ENCODE assay signal across 8 cellular contexts in genomic region chr11:68038718-68039525, GRCh38. TPM values are rescaled to one million over a fixed set of nuclear protein-coding genes. Genes with fewer than 3 reads are reported as not detected.
DNase-seq lines count a peak whose midpoint lies in the region; ATAC-seq, FAIRE-seq and TF ChIP-seq lines count a peak whose summit lies in the region.

TCIRG1 (plus strand) TSS chr11:68039025; CDS start chr11:68041272, 2,247 bp downstream.

- H3K27me3 ChIP-seq in bronchial epithelial cell (ENCODE audit: control insufficient read depth, insufficient read depth, low read length) (no peaks in the 10 kb centered on the region), spleen (replicated peaks in 1 of 7) (no peaks in the 10 kb centered on the region)

- no peaks in the 10 kb centered on the region for H3K9me3 ChIP-seq in spleen

- H3K4me3 ChIP-seq in bronchial epithelial cell (ENCODE audit: low read depth, low read length) (peak within 1 kb of the TSS; percentile 63), spleen (peak within 1 kb of the TSS; percentile 67 to 97 (median 86))

- WGBS in spleen, 5 donors, result 1 to 8% (median 5%) methylated on average over 27 to 51 of the region's 51 CpGs

- no peak for FAIRE-seq in bronchial epithelial cell (lab: Jason Lieb, UNC)

- H3K27ac ChIP-seq in spleen, result peak within 1 kb of the TSS; percentile 85 to 97 (median 92)

- peak; percentile 8 for TF ChIP-seq CTCF in bronchial epithelial cell (IDR thresholded peaks at IDR 0.05; ENCODE audit: insufficient read depth, low read length, severe bottlenecking)
- peak in 4 of 11 experiments; percentile 18 to 51 (median 38) for TF ChIP-seq CTCF in spleen (IDR thresholded peaks at IDR 0.05 in 8 of 11, conservative IDR thresholded peaks at IDR 0.05 in 3 of 11)

- H3K4me1 ChIP-seq in spleen, result peaks cover 40 to 89% (median 66%) of the 10 kb centered on the region in 6 donors

- ATAC-seq in GM18498 (IDR thresholded peaks at IDR 0.05; ENCODE audit: unreplicated experiment), result peak; percentile 42
- no peak for ATAC-seq in GM18519 (IDR thresholded peaks at IDR 0.05; ENCODE audit: low FRiP score, unreplicated experiment)

- TF ChIP-seq POLR2A in spleen (IDR thresholded peaks at IDR 0.05), result peak; percentile 39 to 90 (median 69)

- peaks cover 8% of the 10 kb centered on the region for H3K36me3 ChIP-seq in bronchial epithelial cell (ENCODE audit: control insufficient read depth, insufficient read depth, low read length)
- H3K36me3 ChIP-seq in spleen, result peaks cover 0 to 52% (median 30%) of the 10 kb centered on the region in 6 donors

- intact Hi-C loops in spleen (cut with DNase I; ENCODE audit: low total_unique reads), result no loop called here

- DNase-seq in HuH-7.5 (ENCODE audit: low spot score) (peak; percentile 100), UCSD-AML1 (lab: John Stamatoyannopoulos, UW; ENCODE audit: unreplicated experiment) (peak; percentile 90), bronchial epithelial cell (ENCODE audit: low read depth) (peak; percentile 68), iPS-NIHi11 (ENCODE audit: low spot score) (peak; percentile 95), spleen (peak; percentile 94), NK-92 (lab: John Stamatoyannopoulos, UW; ENCODE audit: unreplicated experiment) (no peak)

RNA-seq across cellular contexts. Expression of gene TCIRG1, which starts in this region (rescaled TPM):
- total RNA-seq in bronchial epithelial cell (29.1 and 30.5 TPM in 2 replicates), spleen (100 to 1,000 TPM; 286 to 540 (median 360) TPM)
- 100 to 1,000 TPM; 199 to 707 (median 698) TPM for polyA plus RNA-seq in spleen
